1 cellular context compared by ENCODE assay signal in genomic region chr10:12721334-12721733, GRCh38.
TF ChIP-seq lines count a peak whose summit lies in the region.

No MANE protein-coding gene starts in this region.

TF ChIP-seq in IMR-90, 13 proteins besides CTCF, POLR2A, EP300 and RAD21 (continued from another document):
- TF ChIP-seq ELK1 (IDR thresholded peaks at IDR 0.05; ENCODE audit: borderline replicate concordance, low read depth, low read length) (no peak), FOS (IDR thresholded peaks at IDR 0.05; ENCODE audit: low read depth, low read length) (no peak)
